25 cellular contexts compared by ENCODE assay signal in genomic region chr22:31839986-31840385, GRCh38.
"Had no signal": no experiment of that assay in that cellular context is flagged by ENCODE, and none has a peak within 500 bp of the region (broad histone marks: within the 10 kb centered on the region; RNA-seq: fewer than 3 reads in every experiment).

No MANE protein-coding gene starts in this region.

- H3K27ac Mint-ChIP-seq: natural killer cell treated with Interleukin-12 subunit alpha and Interleukin-12 subunit beta and Interleukin-15 and Interleukin-18, amount 100 ng/mL, for 72 hours; neural progenitor cell; progenitor cell of endocrine pancreas; stimulated activated naive CD8-positive, alpha-beta T cell treated with anti-CD3 and anti-CD28 coated beads, Interleukin-15, Interleukin-2, amounts not matched to agents 100 ng/mL and 50 ng/mL, for 24 hours had no signal

- H3K9me3 Mint-ChIP-seq: central memory CD8-positive, alpha-beta T cell; immature natural killer cell; naive B cell; natural killer cell treated with Interleukin-12 subunit alpha and Interleukin-12 subunit beta and Interleukin-15 and Interleukin-18, amount 100 ng/mL, for 72 hours; neural progenitor cell; stimulated activated naive CD8-positive, alpha-beta T cell treated with anti-CD3 and anti-CD28 coated beads, Interleukin-15, Interleukin-2, amounts not matched to agents 100 ng/mL and 50 ng/mL, for 24 hours had no signal

- H3K4me1 ChIP-seq: colonic mucosa, left lung, neural progenitor cell, parathyroid adenoma, suprapubic skin, vagina had no signal

- H3K4me2 ChIP-seq: neural progenitor cell, smooth muscle cell had no signal

- ATAC-seq: left lung; mucosa of descending colon; natural killer cell treated with Interleukin-12 subunit alpha and Interleukin-12 subunit beta and Interleukin-15 and Interleukin-18, amount 100 ng/mL, for 72 hours; right lobe of liver had no signal

- H2AFZ ChIP-seq: neural progenitor cell, parathyroid adenoma had no signal

- H3K79me2 ChIP-seq: parathyroid adenoma had no signal

- H3K4me1 Mint-ChIP-seq: central memory CD8-positive, alpha-beta T cell; immature natural killer cell; naive B cell had no signal

- H3K27me3 Mint-ChIP-seq: central memory CD8-positive, alpha-beta T cell; naive B cell; natural killer cell treated with Interleukin-12 subunit alpha and Interleukin-12 subunit beta and Interleukin-15 and Interleukin-18, amount 100 ng/mL, for 72 hours; progenitor cell of endocrine pancreas; stimulated activated naive CD8-positive, alpha-beta T cell treated with anti-CD3 and anti-CD28 coated beads, Interleukin-15, Interleukin-2, amounts not matched to agents 100 ng/mL and 50 ng/mL, for 24 hours had no signal

- H3K9me3 ChIP-seq: colonic mucosa, left lung, mucosa of descending colon, right lobe of liver, suprapubic skin, thyroid gland, vagina had no signal

- H3K9ac ChIP-seq: neural progenitor cell, parathyroid adenoma had no signal

- H3K4me3 Mint-ChIP-seq: central memory CD8-positive, alpha-beta T cell; immature natural killer cell; naive B cell; natural killer cell treated with Interleukin-12 subunit alpha and Interleukin-12 subunit beta and Interleukin-15 and Interleukin-18, amount 100 ng/mL, for 72 hours; neural progenitor cell; stimulated activated naive CD8-positive, alpha-beta T cell treated with anti-CD3 and anti-CD28 coated beads, Interleukin-15, Interleukin-2, amounts not matched to agents 100 ng/mL and 50 ng/mL, for 24 hours had no signal

- DNase-seq: colonic mucosa; dermis blood vessel endothelial cell; immature natural killer cell; islet precursor cell; kidney glomerular epithelial cell; left lung; mucosa of descending colon; naive B cell; right lobe of liver; stimulated activated CD4-positive, alpha-beta T cell treated with anti-CD3 and anti-CD28 coated beads, Interleukin-12 subunit alpha, Interleukin-12 subunit beta, amount 100 ng/mL, for 4 hours; stimulated activated CD4-positive, alpha-beta T cell treated with anti-CD3 and anti-CD28 coated beads, Interleukin-1b, Interleukin-23, amount 100 ng/mL, for 48 hours; stimulated activated CD4-positive, alpha-beta T cell treated with anti-CD3 and anti-CD28 coated beads, Interleukin-4, amount 100 ng/mL, for 1 hour; stimulated activated CD8-positive, alpha-beta memory T cell treated with anti-CD3 and anti-CD28 coated beads, Interleukin-4, amount 100 ng/mL, for 48 hours; thyroid gland; trophoblast cell had no signal

- FAIRE-seq: frontal cortex had no signal

- H3K27me3 ChIP-seq: colonic mucosa, left lung, neural progenitor cell, right lobe of liver, suprapubic skin, thyroid gland, vagina had no signal

- H3K27ac ChIP-seq: colonic mucosa, left lung, neural progenitor cell, parathyroid adenoma, right lobe of liver, suprapubic skin, vagina had no signal

- H3K4me3 ChIP-seq: colonic mucosa, left lung, mucosa of descending colon, neural progenitor cell, right lobe of liver, smooth muscle cell, suprapubic skin, thyroid gland, vagina had no signal

- H3K36me3 ChIP-seq: neural progenitor cell had no signal
